ENCODE assay signal across 8 cellular contexts in genomic region chr20:47392015-47392720, GRCh38. TPM values are rescaled to one million over a fixed set of nuclear protein-coding genes. Genes with fewer than 3 reads are reported as not detected.
A peak's percentile ranks its signal among the peaks of the same experiment; 100 is the strongest.
DNase-seq lines count a peak whose midpoint lies in the region; ATAC-seq, FAIRE-seq and TF ChIP-seq lines count a peak whose summit lies in the region.

No MANE protein-coding gene starts in this region.

- TF ChIP-seq CTCF in PC-9 (conservative IDR thresholded peaks at IDR 0.05) (no peak), endothelial cell of umbilical vein (IDR thresholded peaks at IDR 0.05; ENCODE audit: extremely low read depth in 1 of 2, insufficient read depth in 1 of 2, low read depth in 1 of 2, low read length in 2 of 2) (no peak), osteoblast (IDR thresholded peaks at IDR 0.05; ENCODE audit: extremely low read depth, low read depth, low read length) (no peak)

- peak overlapping the region; percentile 28 for H2AFZ ChIP-seq in ACC112 (ENCODE audit: low read length, unreplicated experiment)
- no peak overlapping the region for H2AFZ ChIP-seq in PC-9
- peak overlapping the region; percentile 74 for H2AFZ ChIP-seq in endothelial cell of umbilical vein (ENCODE audit: low read depth, low read length)
- H2AFZ ChIP-seq in osteoblast (ENCODE audit: low read length) = peak overlapping the region; percentile 76

- H3K4me1 ChIP-seq in ACC112 (ENCODE audit: control insufficient read depth, insufficient read depth, low read length, unreplicated experiment) = peaks cover 19% of the 10 kb centered on the region
- H3K4me1 ChIP-seq in PC-9 (replicated peaks; ENCODE audit: insufficient read depth) = peaks cover 64% of the 10 kb centered on the region
- peaks cover 12% of the 10 kb centered on the region for H3K4me1 ChIP-seq in endothelial cell of umbilical vein (ENCODE audit: control insufficient read depth, extremely low read depth, insufficient read depth, low read length)
- peaks cover 11% of the 10 kb centered on the region for H3K4me1 ChIP-seq in osteoblast (ENCODE audit: insufficient read depth, low read length)

- TF ChIP-seq POLR2A in endothelial cell of umbilical vein (IDR thresholded peaks at IDR 0.05; ENCODE audit: low read depth, low read length) = peak; percentile 53

- H4K20me1 ChIP-seq in PC-9 (ENCODE audit: insufficient read depth) (no peaks in the 10 kb centered on the region), endothelial cell of umbilical vein (replicated peaks; ENCODE audit: control insufficient read depth, extremely low read depth, insufficient read depth, low read length) (no peaks in the 10 kb centered on the region), osteoblast (ENCODE audit: insufficient read depth, low read length) (no peaks in the 10 kb centered on the region)

- H3K9me1 ChIP-seq in endothelial cell of umbilical vein (replicated peaks; ENCODE audit: control insufficient read depth, extremely low read depth, insufficient read depth, low read length) = no peaks in the 10 kb centered on the region

- peak; percentile 84 for FAIRE-seq in endothelial cell of umbilical vein (lab: Jason Lieb, UNC)

- peaks cover 60% of the 10 kb centered on the region for H3F3A ChIP-seq in PC-9 (ENCODE audit: insufficient read depth, low read depth)

- H3K79me2 ChIP-seq in ACC112 (ENCODE audit: control insufficient read depth, insufficient read depth, low read length, unreplicated experiment) (no peaks in the 10 kb centered on the region), PC-9 (ENCODE audit: low read depth) (no peaks in the 10 kb centered on the region), endothelial cell of umbilical vein (ENCODE audit: control insufficient read depth, insufficient read depth, low read length) (no peaks in the 10 kb centered on the region), osteoblast (ENCODE audit: insufficient read depth, low read length) (no peaks in the 10 kb centered on the region)

- H3K9me3 ChIP-seq in PC-9 (ENCODE audit: insufficient read depth, low read depth) = peaks cover 9% of the 10 kb centered on the region
- H3K9me3 ChIP-seq in endothelial cell of umbilical vein (replicated peaks; ENCODE audit: control insufficient read depth, insufficient read depth, low read length) = no peaks in the 10 kb centered on the region
- H3K9me3 ChIP-seq in osteoblast (ENCODE audit: low read depth, low read length) = no peaks in the 10 kb centered on the region

- ATAC-seq in GM18520 (IDR thresholded peaks at IDR 0.05; ENCODE audit: unreplicated experiment) (peak; percentile 40), GM21423 (IDR thresholded peaks at IDR 0.05; ENCODE audit: unreplicated experiment) (no peak)

- peak overlapping the region; percentile 74 for H3K4me2 ChIP-seq in PC-9
- H3K4me2 ChIP-seq in endothelial cell of umbilical vein (ENCODE audit: insufficient read depth, low read length) = peak overlapping the region; percentile 23
- peak overlapping the region; percentile 21 for H3K4me2 ChIP-seq in osteoblast (ENCODE audit: insufficient read depth, low read length)

- no peaks in the 10 kb centered on the region for H3K36me3 ChIP-seq in ACC112 (ENCODE audit: insufficient read depth, low read length)
- no peaks in the 10 kb centered on the region for H3K36me3 ChIP-seq in PC-9 (ENCODE audit: low read depth)
- H3K36me3 ChIP-seq in endothelial cell of umbilical vein (ENCODE audit: control insufficient read depth in 2 of 2, extremely low read depth in 1 of 2, insufficient read depth in 2 of 2, low read length in 2 of 2) = no peaks in the 10 kb centered on the region
- no peaks in the 10 kb centered on the region for H3K36me3 ChIP-seq in osteoblast (ENCODE audit: insufficient read depth, low read length)

- H3K27ac ChIP-seq in ACC112 (ENCODE audit: low read depth, low read length) (peak overlapping the region; percentile 93), PC-9 (peak overlapping the region; percentile 99), endothelial cell of umbilical vein (ENCODE audit: insufficient read depth, low read depth, low read length) (peak overlapping the region; percentile 91), osteoblast (ENCODE audit: low read depth, low read length) (peak overlapping the region; percentile 90)

- BruUV-seq in PC-9 (replicated peaks; lab: Mats Ljungman, UMichigan) (no TSS peak), endothelial cell of umbilical vein (replicated peaks; lab: Mats Ljungman, UMichigan) (TSS peak; percentile 97)

- H3K4me3 ChIP-seq in ACC112 (ENCODE audit: low read depth, low read length) (peak overlapping the region; percentile 18; the same call in 1 of the 2 replicates), PC-9 (peak overlapping the region; percentile 33; the same call in 1 of the 2 replicates), endothelial cell of umbilical vein (replicated peaks in 1 of 3; ENCODE audit: insufficient read depth in 1 of 3, low read depth in 1 of 3, low read length in 3 of 3) (no peak overlapping the region), osteoblast (ENCODE audit: insufficient read depth, low read length) (peak overlapping the region; percentile 26)

- intact Hi-C loops in PC-9 (cut with micrococcal nuclease; ENCODE audit: unreplicated experiment) (loop anchor here (1.0 kb wide), 1 partner anchor 42 kb away; no protein-coding TSS in a partner anchor), endothelial cell of umbilical vein (cut with micrococcal nuclease) (loop anchor here (1.0 kb wide), 1 partner anchor 72 kb away; no protein-coding TSS in a partner anchor)

- DNase-seq in PC-9 (peak; percentile 80 to 100), endothelial cell of umbilical vein (ENCODE audit: low read depth, low spot score) (peak; percentile 85), osteoblast (ENCODE audit: insufficient read length, low spot score, missing footprints) (peak; percentile 88), NCI-H2227 (lab: John Stamatoyannopoulos, UW; ENCODE audit: unreplicated experiment) (no peak), T-helper 2 cell (no peak)

- POLR2A ChIA-PET in PC-9 (lab: Charles Lee; ENCODE audit: unreplicated experiment) = interaction anchor here (0.6 to 1.6 kb wide), 9 partner anchors 31 to 1290 kb away, joined by 3 to 10 read pairs (median 3); partner anchors contain the start of gene NCOA3
- POLR2A ChIA-PET in endothelial cell of umbilical vein (lab: Charles Lee) = interaction anchor here (1.1 kb wide), 1 partner anchor 109 kb away, joined by 3 read pairs; the partner anchor contains the start of gene NCOA3

- peak overlapping the region; percentile 17 for H3K9ac ChIP-seq in endothelial cell of umbilical vein (replicated peaks; ENCODE audit: extremely low read depth, insufficient read depth, low read length)

- H3K9me2 ChIP-seq in PC-9 (ENCODE audit: insufficient read depth) = no peaks in the 10 kb centered on the region

- dilution Hi-C loops in endothelial cell of umbilical vein (cut with MboI; ENCODE audit: extremely low pct_ligation_motif_present, low sequenced_read_pairs) = no loop called here

- CTCF ChIA-PET in PC-9 (lab: Charles Lee) (interaction anchor here (0.5 to 1.0 kb wide), 4 partner anchors 8 to 109 kb away, joined by 3 to 7 read pairs (median 5); no protein-coding TSS in a partner anchor), endothelial cell of umbilical vein (lab: Charles Lee) (interaction anchor here (1.0 to 2.8 kb wide), 5 partner anchors 8 to 229 kb away, joined by 3 to 16 read pairs (median 7); partner anchors contain the start of gene NCOA3)

- H3K27me3 ChIP-seq in ACC112 (ENCODE audit: insufficient read depth, low read length) (no peaks in the 10 kb centered on the region), PC-9 (ENCODE audit: insufficient read depth, low read depth) (no peaks in the 10 kb centered on the region), endothelial cell of umbilical vein (ENCODE audit: control insufficient read depth in 2 of 2, insufficient read depth in 2 of 2, low read length in 2 of 2) (no peaks in the 10 kb centered on the region), osteoblast (ENCODE audit: insufficient read depth, low read length) (no peaks in the 10 kb centered on the region)

TF ChIP-seq in endothelial cell of umbilical vein, 7 proteins besides CTCF, POLR2A, EP300 and RAD21:
- TF ChIP-seq EZH2 (IDR thresholded peaks at IDR 0.05; ENCODE audit: borderline replicate concordance, low read depth, low read length, severe bottlenecking) = no peak
- TF ChIP-seq GATA2 (IDR thresholded peaks at IDR 0.05; ENCODE audit: insufficient read depth, insufficient read length, low read depth, low read length) = peak; percentile 41
- TF ChIP-seq MAX (IDR thresholded peaks at IDR 0.05; ENCODE audit: insufficient read depth, insufficient read length) = peak; percentile 26
- peak; percentile 4 for TF ChIP-seq POLR2AphosphoS5 (IDR thresholded peaks at IDR 0.05; ENCODE audit: insufficient read depth, low read depth, low read length)
- peak; percentile 48 for TF ChIP-seq JUN (IDR thresholded peaks at IDR 0.05; ENCODE audit: borderline replicate concordance, insufficient read depth, insufficient read length, low read depth)
- TF ChIP-seq FOS (IDR thresholded peaks at IDR 0.05; ENCODE audit: borderline replicate concordance, insufficient read depth, low read length) = peak; percentile 83
- TF ChIP-seq MYC (IDR thresholded peaks at IDR 0.05; ENCODE audit: low read depth, low read length) = no peak

RNA-seq across cellular contexts. Expression of gene ZMYND8, which starts 35.7 kb away (rescaled TPM):
- total RNA-seq in PC-9 (2021) (72.3 and 107 TPM in 2 replicates), endothelial cell of umbilical vein (75.2 and 76.3 TPM in 2 replicates), osteoblast (13.6 and 18.8 TPM in 2 replicates)
- 26.4 and 30.6 TPM in 2 replicates for polyA plus RNA-seq in endothelial cell of umbilical vein
- 31.6 and 33.3 TPM in 2 replicates for polyA plus RNA-seq in endothelial cell of umbilical vein (2011; cell fraction: cytosol; rRNA removed)
- polyA plus RNA-seq in endothelial cell of umbilical vein (2011; cell fraction: nucleus; rRNA removed) = 107 and 122 TPM in 2 replicates
- polyA plus RNA-seq in endothelial cell of umbilical vein (2012) = 55.4 and 56.4 TPM in 2 replicates
- 47.8 and 61.9 TPM in 2 replicates for polyA minus RNA-seq in endothelial cell of umbilical vein
- polyA minus RNA-seq in endothelial cell of umbilical vein (2011; cell fraction: cytosol; rRNA and poly(A)+ RNA removed) = 6.9 TPM
- 82.0 and 106 TPM in 2 replicates for polyA minus RNA-seq in endothelial cell of umbilical vein (2011; cell fraction: nucleus; rRNA and poly(A)+ RNA removed)

Comparison
In these comparisons a context has a peak if more than half of its experiments do, and no peak if none do; other contexts are left out.
1. H3K4me3 ChIP-seq: peak in ACC112 (single experiment), PC-9 (single experiment) and osteoblast (single experiment); none in endothelial cell of umbilical vein (0 of 3).
2. DNase-seq: peak in PC-9 (2 of 2), endothelial cell of umbilical vein (single experiment) and osteoblast (single experiment); none in NCI-H2227 (single experiment) and T-helper 2 cell (0 of 5).
3. H3K4me2 ChIP-seq: peak in every context shown above with its lines; median percentile 74 in PC-9; 23 in endothelial cell of umbilical vein; 21 in osteoblast.
4. Peak in every context shown above with its lines, with median percentiles within 50 percentile points of each other: H3K27ac ChIP-seq.